In genomic region chr16:81591538-81591870, GRCh38 we compare ENCODE assay signal across 18 cellular contexts.
A peak's percentile ranks its signal among the peaks of the same experiment; 100 is the strongest.
DNase-seq lines count a peak whose midpoint lies in the region; ATAC-seq, FAIRE-seq and TF ChIP-seq lines count a peak whose summit lies in the region.
"Had no signal": no experiment of that assay in that cellular context is flagged by ENCODE, and none has a peak within 500 bp of the region (broad histone marks: within the 10 kb centered on the region; RNA-seq: fewer than 3 reads in every experiment).

No MANE protein-coding gene starts in this region.

- H3K27ac ChIP-seq in A549, result peak overlapping the region; percentile 4 to 18; a peak in 2 of 6 replicates

- peaks cover 35% of the 10 kb centered on the region for H3K4me1 Mint-ChIP-seq in activated T-helper 2 cell treated with anti-CD3 and anti-CD28 coated beads, Interferon-gamma antibody, Interleukin-2, Interleukin-4, amounts not matched to agents 10 μg/mL and 5 μg/mL and 100 μg/mL, durations not matched to agents 14 hours and 24 hours and 36 hours (ENCODE audit: low read depth)
- H3K4me1 Mint-ChIP-seq in naive thymus-derived CD8-positive, alpha-beta T cell, result peaks cover 19 to 29% (median 22%) of the 10 kb centered on the region in 4 donors
- H3K4me1 Mint-ChIP-seq in endothelial cell (ENCODE audit: unreplicated experiment), result peaks cover 32% of the 10 kb centered on the region

- intact Hi-C loops in activated T-helper 2 cell treated with anti-CD3 and anti-CD28 coated beads, Interferon-gamma antibody, Interleukin-2, Interleukin-4, amounts not matched to agents 10 μg/mL and 5 μg/mL and 100 μg/mL, durations not matched to agents 14 hours and 24 hours and 36 hours (cut with micrococcal nuclease), result no loop called here

- no peaks in the 10 kb centered on the region for H3K27me3 Mint-ChIP-seq in activated T-helper 2 cell treated with anti-CD3 and anti-CD28 coated beads, Interferon-gamma antibody, Interleukin-2, Interleukin-4, amounts not matched to agents 10 μg/mL and 5 μg/mL and 100 μg/mL, durations not matched to agents 14 hours and 24 hours and 36 hours (ENCODE audit: low read depth)
- no peaks in the 10 kb centered on the region for H3K27me3 Mint-ChIP-seq in naive thymus-derived CD8-positive, alpha-beta T cell
- peaks cover 13% of the 10 kb centered on the region for H3K27me3 Mint-ChIP-seq in endothelial cell (ENCODE audit: unreplicated experiment)

- POLR2A ChIA-PET in A549 (lab: Yijun Ruan, JAX), result no interaction called here
- POLR2A ChIA-PET in naive thymus-derived CD8-positive, alpha-beta T cell (lab: Charles Lee), result no interaction called here

- TF ChIP-seq RAD21 in A549 (conservative IDR thresholded peaks at IDR 0.05 in 1 of 2, IDR thresholded peaks at IDR 0.05 in 1 of 2), result no peak

- no peak overlapping the region for H3K4me3 ChIP-seq in A549

- CTCF ChIA-PET in A549 (lab: Yijun Ruan, JAX), result interaction anchor here (0.7 to 1.2 kb wide), 3 partner anchors 9 to 188 kb away, joined by 3 to 5 read pairs (median 4); no protein-coding TSS in a partner anchor

- 83% methylated on average over 2 of the region's 2 CpGs for WGBS in A549 (ENCODE audit: missing lambda C conversion rate)

- DNase-seq in A549 (ENCODE audit: low read depth in 1 of 2, low spot score in 1 of 2), result no peak
- DNase-seq in HTR-8/SVneo (ENCODE audit: insufficient read length, low spot score), result no peak
- DNase-seq in activated T-helper 2 cell treated with anti-CD3 and anti-CD28 coated beads, Interferon-gamma antibody, Interleukin-2, Interleukin-4, amounts not matched to agents 10 μg/mL and 5 μg/mL and 100 μg/mL, durations not matched to agents 14 hours and 24 hours and 36 hours (ENCODE audit: low spot score), result no peak
- peak in 1 of 10 donors; percentile 52 for DNase-seq in naive thymus-derived CD8-positive, alpha-beta T cell
- DNase-seq in GM13976 (ENCODE audit: low spot score), result no peak
- DNase-seq in stimulated activated CD4-positive, alpha-beta T cell treated with anti-CD3 and anti-CD28 coated beads, Interleukin-12 subunit alpha, Interleukin-12 subunit beta, amount 100 ng/mL, for 4 hours, result no peak
- DNase-seq in DMS114 treated with DMSO at 0.1 percent for 48 hours (lab: John Stamatoyannopoulos, UW; ENCODE audit: unreplicated experiment), result no peak
- DNase-seq in endothelial cell (ENCODE audit: low spot score), result no peak
- DNase-seq: C1 segment of cervical spinal cord, DMS79, H7, HFFc6, KG1, NCI-H187, NCI-H2227 treated with DMSO at 0.1 percent for 48 hours had no signal

- H3K9me3 ChIP-seq in A549, result no peaks in the 10 kb centered on the region

- FAIRE-seq in A549 (lab: Jason Lieb, UNC) (no peak), HTR-8/SVneo (lab: Jason Lieb, UNC) (peak; percentile 9)
- FAIRE-seq: D721Med, GM12892 had no signal

- no peak for TF ChIP-seq EP300 in A549 (IDR thresholded peaks at IDR 0.05)

- no peak for TF ChIP-seq CTCF in A549 (IDR thresholded peaks at IDR 0.05)
- no peak for TF ChIP-seq CTCF in GM13976 (IDR thresholded peaks at IDR 0.05; ENCODE audit: borderline replicate concordance, control extremely low read depth, extremely low read depth, insufficient read depth, missing control alignments)
- no peak for TF ChIP-seq CTCF in endothelial cell (IDR thresholded peaks at IDR 0.05; ENCODE audit: unreplicated experiment)

- peaks cover 29% of the 10 kb centered on the region for H3K4me1 ChIP-seq in A549

- H3K9me3 Mint-ChIP-seq in activated T-helper 2 cell treated with anti-CD3 and anti-CD28 coated beads, Interferon-gamma antibody, Interleukin-2, Interleukin-4, amounts not matched to agents 10 μg/mL and 5 μg/mL and 100 μg/mL, durations not matched to agents 14 hours and 24 hours and 36 hours, result no peaks in the 10 kb centered on the region
- H3K9me3 Mint-ChIP-seq in naive thymus-derived CD8-positive, alpha-beta T cell, result no peaks in the 10 kb centered on the region
- no peaks in the 10 kb centered on the region for H3K9me3 Mint-ChIP-seq in endothelial cell (ENCODE audit: unreplicated experiment)
- H3K9me3 Mint-ChIP-seq: HFFc6 had no signal

- in situ Hi-C loops in GM13976 (cut with MboI; ENCODE audit: low sequenced_read_pairs, unreplicated experiment), result no loop called here

- peak overlapping the region; percentile 43 for H3K27ac Mint-ChIP-seq in activated T-helper 2 cell treated with anti-CD3 and anti-CD28 coated beads, Interferon-gamma antibody, Interleukin-2, Interleukin-4, amounts not matched to agents 10 μg/mL and 5 μg/mL and 100 μg/mL, durations not matched to agents 14 hours and 24 hours and 36 hours
- peak overlapping the region in 6 of 10 donors; percentile 25 to 91 (median 47) for H3K27ac Mint-ChIP-seq in naive thymus-derived CD8-positive, alpha-beta T cell
- no peak overlapping the region for H3K27ac Mint-ChIP-seq in endothelial cell (ENCODE audit: unreplicated experiment)
- H3K27ac Mint-ChIP-seq: HFFc6 had no signal

- TF ChIP-seq POLR2A in A549 (IDR thresholded peaks at IDR 0.05; ENCODE audit: low read length), result no peak

- H3K36me3 Mint-ChIP-seq in activated T-helper 2 cell treated with anti-CD3 and anti-CD28 coated beads, Interferon-gamma antibody, Interleukin-2, Interleukin-4, amounts not matched to agents 10 μg/mL and 5 μg/mL and 100 μg/mL, durations not matched to agents 14 hours and 24 hours and 36 hours (ENCODE audit: low read depth), result peaks cover 12% of the 10 kb centered on the region
- H3K36me3 Mint-ChIP-seq in naive thymus-derived CD8-positive, alpha-beta T cell, result peaks cover 0 to 12% (median 0%) of the 10 kb centered on the region in 3 donors
- peaks cover 6% of the 10 kb centered on the region for H3K36me3 Mint-ChIP-seq in endothelial cell (ENCODE audit: low read depth, unreplicated experiment)

- no peak overlapping the region for H3K4me2 ChIP-seq in A549

- no peak for ATAC-seq in A549
- ATAC-seq in naive thymus-derived CD8-positive, alpha-beta T cell, result no peak
- ATAC-seq: Right ventricle myocardium inferior had no signal

- H3K4me3 Mint-ChIP-seq in activated T-helper 2 cell treated with anti-CD3 and anti-CD28 coated beads, Interferon-gamma antibody, Interleukin-2, Interleukin-4, amounts not matched to agents 10 μg/mL and 5 μg/mL and 100 μg/mL, durations not matched to agents 14 hours and 24 hours and 36 hours (ENCODE audit: low read depth), result no peak overlapping the region
- H3K4me3 Mint-ChIP-seq in naive thymus-derived CD8-positive, alpha-beta T cell, result peak overlapping the region in 1 of 10 donors; percentile 56
- H3K4me3 Mint-ChIP-seq in endothelial cell (ENCODE audit: unreplicated experiment), result no peak overlapping the region
- H3K4me3 Mint-ChIP-seq: HFFc6 had no signal

TF ChIP-seq in A549, 52 proteins besides CTCF, POLR2A, EP300 and RAD21:
- TF ChIP-seq CBX8 (IDR thresholded peaks at IDR 0.05) (no peak), NR3C1 (IDR thresholded peaks at IDR 0.05) (no peak), POLR2AphosphoS2 (conservative IDR thresholded peaks at IDR 0.05; ENCODE audit: low read length) (no peak), E2F6 (IDR thresholded peaks at IDR 0.05; ENCODE audit: borderline replicate concordance, low read depth) (no peak), RARB (CRISPR knock-in tag; IDR thresholded peaks at IDR 0.05) (no peak), ZFP36 (IDR thresholded peaks at IDR 0.05; ENCODE audit: borderline replicate concordance, partially characterized antibody) (no peak), SREBF2 (IDR thresholded peaks at IDR 0.05) (no peak), MYC (IDR thresholded peaks at IDR 0.05; ENCODE audit: borderline replicate concordance, low read length) (no peak), ZNF302 (CRISPR knock-in tag; IDR thresholded peaks at IDR 0.05) (no peak), RFX5 (IDR thresholded peaks at IDR 0.05) (no peak), RNF2 (IDR thresholded peaks at IDR 0.05; ENCODE audit: borderline replicate concordance, low read depth) (no peak), GATA3 (IDR thresholded peaks at IDR 0.05; ENCODE audit: borderline replicate concordance) (no peak), TFCP2L1 (CRISPR knock-in tag; IDR thresholded peaks at IDR 0.05) (no peak), EHMT2 (IDR thresholded peaks at IDR 0.05; ENCODE audit: low read depth) (no peak)
- TF ChIP-seq, protein P1, sequence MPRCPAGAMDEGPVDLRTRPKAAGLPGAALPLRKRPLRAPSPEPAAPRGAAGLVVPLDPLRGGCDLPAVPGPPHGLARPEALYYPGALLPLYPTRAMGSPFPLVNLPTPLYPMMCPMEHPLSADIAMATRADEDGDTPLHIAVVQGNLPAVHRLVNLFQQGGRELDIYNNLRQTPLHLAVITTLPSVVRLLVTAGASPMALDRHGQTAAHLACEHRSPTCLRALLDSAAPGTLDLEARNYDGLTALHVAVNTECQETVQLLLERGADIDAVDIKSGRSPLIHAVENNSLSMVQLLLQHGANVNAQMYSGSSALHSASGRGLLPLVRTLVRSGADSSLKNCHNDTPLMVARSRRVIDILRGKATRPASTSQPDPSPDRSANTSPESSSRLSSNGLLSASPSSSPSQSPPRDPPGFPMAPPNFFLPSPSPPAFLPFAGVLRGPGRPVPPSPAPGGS (IDR thresholded peaks at IDR 0.05), result no peak
